16 cellular contexts compared by ENCODE assay signal in the genomic region with DNA sequence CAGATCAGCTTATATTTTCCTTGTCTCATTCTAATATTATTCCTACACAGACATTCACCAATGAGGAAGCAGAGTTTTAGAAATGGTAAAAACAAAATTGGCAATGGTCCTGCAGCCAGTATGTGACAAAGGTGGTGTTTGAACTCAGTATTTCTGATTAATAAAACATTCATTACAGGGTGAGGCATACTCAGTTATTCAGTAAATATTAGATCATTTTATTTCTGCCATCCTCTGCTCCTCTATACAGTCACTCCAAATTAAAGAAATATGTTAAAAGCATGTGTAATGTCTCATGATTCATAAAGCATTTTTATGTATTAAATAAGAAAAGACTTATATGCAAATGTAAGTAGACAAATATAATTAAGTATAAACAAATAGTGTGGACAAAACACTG.
DNase-seq lines count a peak whose midpoint lies in the region; ATAC-seq and TF ChIP-seq lines count a peak whose summit lies in the region.
"Had no signal": no experiment of that assay in that cellular context is flagged by ENCODE, and none has a peak within 500 bp of the region (broad histone marks: within the 10 kb centered on the region; RNA-seq: fewer than 3 reads in every experiment).

No MANE protein-coding gene starts in this region.

- peaks cover 17% of the 10 kb centered on the region for H3K4me1 Mint-ChIP-seq in activated naive CD8-positive, alpha-beta T cell (ENCODE audit: low read depth)
- H3K4me1 Mint-ChIP-seq in activated naive CD8-positive, alpha-beta T cell treated with anti-CD3 and anti-CD28 coated beads, Interleukin-2, amount 50 U/mL, for 24 hours: peaks cover 28% of the 10 kb centered on the region
- H3K4me1 Mint-ChIP-seq in stimulated activated effector memory CD8-positive, alpha-beta T cell treated with anti-CD3 and anti-CD28 coated beads, Interleukin-12 subunit alpha, Interleukin-12 subunit beta, amount 100 ng/mL, for 72 hours: peaks cover 6% of the 10 kb centered on the region
- H3K4me1 Mint-ChIP-seq: CD14-positive monocyte, GM23338 had no signal

- peak; percentile 54 for DNase-seq in NCI-H2029 treated with DMSO at 0.1 percent for 48 hours (lab: John Stamatoyannopoulos, UW)
- no peak for DNase-seq in NCI-H2029 (lab: John Stamatoyannopoulos, UW)
- DNase-seq in activated naive CD8-positive, alpha-beta T cell treated with anti-CD3 and anti-CD28 coated beads, Interleukin-2, amount 50 U/mL, for 24 hours: no peak
- peak; percentile 56 for DNase-seq in epithelial cell of esophagus (ENCODE audit: low read depth)
- DNase-seq in stimulated activated effector memory CD8-positive, alpha-beta T cell treated with anti-CD3 and anti-CD28 coated beads, Interleukin-12 subunit alpha, Interleukin-12 subunit beta, amount 100 ng/mL, for 72 hours (ENCODE audit: low spot score in 2 of 2): no peak
- DNase-seq in HCEC 1CT: no peak
- DNase-seq: CD8-positive, alpha-beta T cell; COR-L47; DMS153; DMS79 treated with DMSO at 0.1 percent for 48 hours; EL; H7 had no signal

- no peak overlapping the region for H3K4me3 ChIP-seq in epithelial cell of esophagus (ENCODE audit: low read length)
- H3K4me3 ChIP-seq: GM23338 had no signal

- peaks cover 2% of the 10 kb centered on the region for H3K36me3 Mint-ChIP-seq in activated naive CD8-positive, alpha-beta T cell
- H3K36me3 Mint-ChIP-seq in activated naive CD8-positive, alpha-beta T cell treated with anti-CD3 and anti-CD28 coated beads, Interleukin-2, amount 50 U/mL, for 24 hours (ENCODE audit: low read depth): no peaks in the 10 kb centered on the region
- no peaks in the 10 kb centered on the region for H3K36me3 Mint-ChIP-seq in stimulated activated effector memory CD8-positive, alpha-beta T cell treated with anti-CD3 and anti-CD28 coated beads, Interleukin-12 subunit alpha, Interleukin-12 subunit beta, amount 100 ng/mL, for 72 hours
- H3K36me3 Mint-ChIP-seq: CD14-positive monocyte; CD8-positive, alpha-beta T cell had no signal

- H3K9me3 Mint-ChIP-seq in activated naive CD8-positive, alpha-beta T cell (ENCODE audit: low read depth): peaks cover 9% of the 10 kb centered on the region
- peaks cover 18% of the 10 kb centered on the region for H3K9me3 Mint-ChIP-seq in activated naive CD8-positive, alpha-beta T cell treated with anti-CD3 and anti-CD28 coated beads, Interleukin-2, amount 50 U/mL, for 24 hours
- H3K9me3 Mint-ChIP-seq in stimulated activated effector memory CD8-positive, alpha-beta T cell treated with anti-CD3 and anti-CD28 coated beads, Interleukin-12 subunit alpha, Interleukin-12 subunit beta, amount 100 ng/mL, for 72 hours: peaks cover 6% of the 10 kb centered on the region
- H3K9me3 Mint-ChIP-seq: GM23338 had no signal

- no peak overlapping the region for H3K4me3 Mint-ChIP-seq in activated naive CD8-positive, alpha-beta T cell
- H3K4me3 Mint-ChIP-seq in activated naive CD8-positive, alpha-beta T cell treated with anti-CD3 and anti-CD28 coated beads, Interleukin-2, amount 50 U/mL, for 24 hours: no peak overlapping the region
- H3K4me3 Mint-ChIP-seq in stimulated activated effector memory CD8-positive, alpha-beta T cell treated with anti-CD3 and anti-CD28 coated beads, Interleukin-12 subunit alpha, Interleukin-12 subunit beta, amount 100 ng/mL, for 72 hours: no peak overlapping the region
- H3K4me3 Mint-ChIP-seq: CD14-positive monocyte; CD8-positive, alpha-beta T cell; GM23338 had no signal

- H3K27me3 Mint-ChIP-seq in activated naive CD8-positive, alpha-beta T cell: no peaks in the 10 kb centered on the region
- H3K27me3 Mint-ChIP-seq in activated naive CD8-positive, alpha-beta T cell treated with anti-CD3 and anti-CD28 coated beads, Interleukin-2, amount 50 U/mL, for 24 hours: no peaks in the 10 kb centered on the region

- H3K27ac Mint-ChIP-seq in activated naive CD8-positive, alpha-beta T cell: peak overlapping the region; percentile 68
- no peak overlapping the region for H3K27ac Mint-ChIP-seq in activated naive CD8-positive, alpha-beta T cell treated with anti-CD3 and anti-CD28 coated beads, Interleukin-2, amount 50 U/mL, for 24 hours
- H3K27ac Mint-ChIP-seq in stimulated activated effector memory CD8-positive, alpha-beta T cell treated with anti-CD3 and anti-CD28 coated beads, Interleukin-12 subunit alpha, Interleukin-12 subunit beta, amount 100 ng/mL, for 72 hours: peak overlapping the region; percentile 0
- H3K27ac Mint-ChIP-seq: CD14-positive monocyte; CD8-positive, alpha-beta T cell; GM23338 had no signal

- ATAC-seq in activated naive CD8-positive, alpha-beta T cell treated with anti-CD3 and anti-CD28 coated beads, Interleukin-2, amount 50 U/mL, for 24 hours: no peak
- peak; percentile 62 for ATAC-seq in stimulated activated effector memory CD8-positive, alpha-beta T cell treated with anti-CD3 and anti-CD28 coated beads, Interleukin-12 subunit alpha, Interleukin-12 subunit beta, amount 100 ng/mL, for 72 hours
- no peak for ATAC-seq in HG02623 (IDR thresholded peaks at IDR 0.05; ENCODE audit: unreplicated experiment)
- ATAC-seq: CD8-positive, alpha-beta T cell; GM23338 had no signal

- TF ChIP-seq CTCF in epithelial cell of esophagus (IDR thresholded peaks at IDR 0.05; ENCODE audit: insufficient read depth, low read depth, low read length, missing control alignments): no peak

Comparison
In these comparisons a context has a peak if more than half of its experiments do, and no peak if none do; other contexts are left out.
1. DNase-seq: peak in NCI-H2029 treated with DMSO at 0.1 percent for 48 hours (single experiment) and epithelial cell of esophagus (single experiment); none in NCI-H2029 (single experiment), activated naive CD8-positive, alpha-beta T cell treated with anti-CD3 and anti-CD28 coated beads, Interleukin-2, amount 50 U/mL, for 24 hours (single experiment), stimulated activated effector memory CD8-positive, alpha-beta T cell treated with anti-CD3 and anti-CD28 coated beads, Interleukin-12 subunit alpha, Interleukin-12 subunit beta, amount 100 ng/mL, for 72 hours (0 of 2) and HCEC 1CT (single experiment).